ENCODE assay signal across 8 cellular contexts in genomic region chr11:8681837-8682218, GRCh38. TPM values are rescaled to one million over a fixed set of nuclear protein-coding genes. Genes with fewer than 3 reads are reported as not detected.
DNase-seq lines count a peak whose midpoint lies in the region; TF ChIP-seq lines count a peak whose summit lies in the region.

No MANE protein-coding gene starts in this region.

- H3K9ac ChIP-seq in liver (ENCODE audit: low read depth in 1 of 2, low read length in 2 of 2): peak overlapping the region; percentile 73 to 100

- 30% methylated on average over 8 of the region's 8 CpGs for WGBS in liver
- WGBS in thyroid gland, 2 donors: 52 to 53% methylated on average over 8 of the region's 8 CpGs

- H3K9me3 ChIP-seq in ascending aorta: no peaks in the 10 kb centered on the region
- no peaks in the 10 kb centered on the region for H3K9me3 ChIP-seq in liver (ENCODE audit: control insufficient read depth in 4 of 4, low read length in 3 of 4)
- H3K9me3 ChIP-seq in thyroid gland: no peaks in the 10 kb centered on the region

- H3K4me3 Mint-ChIP-seq in activated CD4-positive, alpha-beta T cell treated with anti-CD3 and anti-CD28 coated beads, Interleukin-2, amount 10 ng/mL, durations not matched to agents 7 days and 5 days: peak overlapping the region; percentile 95

- no peak for TF ChIP-seq CTCF in ascending aorta (IDR thresholded peaks at IDR 0.05)
- TF ChIP-seq CTCF in liver (IDR thresholded peaks at IDR 0.05; ENCODE audit: low read depth, low read length, missing input control): no peak
- no peak for TF ChIP-seq CTCF in thyroid gland (IDR thresholded peaks at IDR 0.05)

- no peak for TF ChIP-seq RAD21 in liver (IDR thresholded peaks at IDR 0.05)

- H3K27ac Mint-ChIP-seq in activated CD4-positive, alpha-beta T cell treated with anti-CD3 and anti-CD28 coated beads, Interleukin-2, amount 10 ng/mL, durations not matched to agents 7 days and 5 days: peak overlapping the region; percentile 97

- H3K36me3 ChIP-seq in ascending aorta (peaks cover 21 to 32% of the 10 kb centered on the region in 2 donors), liver (ENCODE audit: control insufficient read depth in 4 of 4, insufficient read depth in 3 of 4, low read depth in 1 of 4, low read length in 3 of 4) (peaks cover 5 to 30% (median 20%) of the 10 kb centered on the region in 4 donors), thyroid gland (peaks cover 16 to 26% of the 10 kb centered on the region in 2 donors)

- H3K27me3 Mint-ChIP-seq in activated CD4-positive, alpha-beta T cell treated with anti-CD3 and anti-CD28 coated beads, Interleukin-2, amount 10 ng/mL, durations not matched to agents 7 days and 5 days: no peaks in the 10 kb centered on the region

- peak overlapping the region; percentile 81 to 97 for H3K27ac ChIP-seq in ascending aorta
- peak overlapping the region; percentile 82 to 83 for H3K27ac ChIP-seq in liver (ENCODE audit: low read depth in 1 of 2, low read length in 2 of 2)
- peak overlapping the region; percentile 84 to 97 (median 87) for H3K27ac ChIP-seq in thyroid gland

- POLR2A ChIA-PET in activated CD4-positive, alpha-beta T cell treated with anti-CD3 and anti-CD28 coated beads, Interleukin-2, amount 10 ng/mL, durations not matched to agents 7 days and 5 days (lab: Charles Lee): interaction anchor here (0.6 kb wide), 1 partner anchor 983 kb away, joined by 3 read pairs; no protein-coding TSS in a partner anchor

- peaks cover 0 to 16% of the 10 kb centered on the region in 2 donors for H3K4me1 ChIP-seq in ascending aorta
- peaks cover 1 to 30% (median 25%) of the 10 kb centered on the region in 4 donors for H3K4me1 ChIP-seq in liver (ENCODE audit: control insufficient read depth in 4 of 4, insufficient read depth in 4 of 4, low read length in 3 of 4)
- peaks cover 25 to 29% of the 10 kb centered on the region in 2 donors for H3K4me1 ChIP-seq in thyroid gland

- H3K4me3 ChIP-seq in ascending aorta (peak overlapping the region; percentile 65 to 86), liver (ENCODE audit: low read depth in 1 of 3, low read length in 3 of 3) (peak overlapping the region; percentile 76 to 99 (median 84)), thyroid gland (replicated peaks in 1 of 3) (peak overlapping the region; percentile 65 to 96 (median 96))

- no peak for TF ChIP-seq POLR2A in thyroid gland (IDR thresholded peaks at IDR 0.05)

- intact Hi-C loops in ascending aorta (cut with DNase I) (loop anchor here (2.0 to 5.0 kb wide), 4 partner anchors 51 to 455 kb away; partner anchors contain the start of genes AKIP1 and TMEM9B), thyroid gland (cut with DNase I) (no loop called here)

- no peaks in the 10 kb centered on the region for H3K9me3 Mint-ChIP-seq in activated CD4-positive, alpha-beta T cell treated with anti-CD3 and anti-CD28 coated beads, Interleukin-2, amount 10 ng/mL, durations not matched to agents 7 days and 5 days

- H3K36me3 Mint-ChIP-seq in activated CD4-positive, alpha-beta T cell treated with anti-CD3 and anti-CD28 coated beads, Interleukin-2, amount 10 ng/mL, durations not matched to agents 7 days and 5 days (ENCODE audit: low read depth): peaks cover 63% of the 10 kb centered on the region

- H3K4me1 Mint-ChIP-seq in activated CD4-positive, alpha-beta T cell treated with anti-CD3 and anti-CD28 coated beads, Interleukin-2, amount 10 ng/mL, durations not matched to agents 7 days and 5 days: peaks cover 49% of the 10 kb centered on the region

- no peaks in the 10 kb centered on the region for H3K27me3 ChIP-seq in ascending aorta
- no peaks in the 10 kb centered on the region for H3K27me3 ChIP-seq in liver (ENCODE audit: control insufficient read depth in 4 of 4, insufficient read depth in 4 of 4, low read length in 3 of 4)
- no peaks in the 10 kb centered on the region for H3K27me3 ChIP-seq in thyroid gland

- no peak for DNase-seq in activated CD4-positive, alpha-beta T cell treated with anti-CD3 and anti-CD28 coated beads, Interleukin-2, amount 10 ng/mL, durations not matched to agents 7 days and 5 days
- no peak for DNase-seq in activated CD4-positive, alpha-beta T cell treated with anti-CD3 and anti-CD28 coated beads for 48 hours
- DNase-seq in ascending aorta (ENCODE audit: low spot score in 2 of 2) (no peak), thyroid gland (peak in 1 of 2 donors; percentile 15), mesenteric fat pad (ENCODE audit: low spot score) (no peak)
- no peak for DNase-seq in effector CD4-positive, alpha-beta T cell
- no peak for DNase-seq in stimulated activated CD4-positive, alpha-beta T cell treated with anti-CD3 and anti-CD28 coated beads, Interleukin-4, amount 100 ng/mL, for 24 hours

- CTCF ChIA-PET in activated CD4-positive, alpha-beta T cell treated with anti-CD3 and anti-CD28 coated beads, Interleukin-2, amount 10 ng/mL, durations not matched to agents 7 days and 5 days (lab: Charles Lee): interaction anchor here (0.7 to 1.4 kb wide), 4 partner anchors 10 to 30 kb away, joined by 3 to 5 read pairs (median 4); no protein-coding TSS in a partner anchor

TF ChIP-seq in liver, 16 proteins besides CTCF, POLR2A, EP300 and RAD21:
- TF ChIP-seq SP1 (IDR thresholded peaks at IDR 0.05) (no peak), ATF3 (IDR thresholded peaks at IDR 0.05) (no peak), HNF4G (IDR thresholded peaks at IDR 0.05) (no peak), JUND (IDR thresholded peaks at IDR 0.05) (no peak)
TF ChIP-seq in liver: peak in this region for 0.

RNA-seq across cellular contexts. Expression of gene TRIM66, which starts 0.6 kb away (rescaled TPM):
- 10 to 100 TPM; 18.5 to 22.8 TPM for total RNA-seq in activated CD4-positive, alpha-beta T cell treated with anti-CD3 and anti-CD28 coated beads, Interleukin-2, amount 10 ng/mL, durations not matched to agents 7 days and 5 days
- 3.9 TPM for total RNA-seq in ascending aorta
- total RNA-seq in liver: 10 to 100 TPM in 1 of 2 donors, 1 to 10 TPM in 1; 3.2 to 14.3 TPM
- polyA plus RNA-seq in liver: 1 to 10 TPM; 1.6 to 1.8 TPM
- total RNA-seq in thyroid gland: 10 to 100 TPM in 1 of 4 donors, 1 to 10 TPM in 3; 7.7 to 48.5 (median 9.4) TPM
- total RNA-seq in mesenteric fat pad: 7.8 TPM

RNA-seq across cellular contexts. Expression of gene RPL27A, which starts 0.8 kb away (rescaled TPM):
- total RNA-seq in activated CD4-positive, alpha-beta T cell treated with anti-CD3 and anti-CD28 coated beads, Interleukin-2, amount 10 ng/mL, durations not matched to agents 7 days and 5 days: 100 to 1,000 TPM; 737 to 869 TPM
- total RNA-seq in ascending aorta (789 TPM), liver (100 to 1,000 TPM; 178 to 693 TPM), thyroid gland (1,000 to 10,000 TPM; 1,071 to 3,396 (median 1,647) TPM), mesenteric fat pad (653 TPM)
- polyA plus RNA-seq in liver: 100 to 1,000 TPM; 446 to 928 TPM
